In genomic region chr12:42987216-42987631, GRCh38 we compare ENCODE assay signal across 17 cellular contexts.
DNase-seq lines count a peak whose midpoint lies in the region; ATAC-seq and TF ChIP-seq lines count a peak whose summit lies in the region.
"Had no signal": no experiment of that assay in that cellular context is flagged by ENCODE, and none has a peak within 500 bp of the region (broad histone marks: within the 10 kb centered on the region; RNA-seq: fewer than 3 reads in every experiment).

No MANE protein-coding gene starts in this region.

- no peak for TF ChIP-seq POLR2A in testis (IDR thresholded peaks at IDR 0.05)

- H3K4me3 ChIP-seq in A673 (ENCODE audit: low read depth, low read length, poor library complexity, severe bottlenecking) (no peak overlapping the region), astrocyte of the spinal cord (ENCODE audit: low read depth, low read length) (no peak overlapping the region), testis (no peak overlapping the region), right cardiac atrium (ENCODE audit: low read length) (no peak overlapping the region)
- H3K4me3 ChIP-seq: SK-N-MC had no signal

- H3K27me3 ChIP-seq in A673 (replicated peaks; ENCODE audit: insufficient read depth, low read depth, low read length, poor library complexity), result no peaks in the 10 kb centered on the region
- H3K27me3 ChIP-seq in testis, result no peaks in the 10 kb centered on the region
- no peaks in the 10 kb centered on the region for H3K27me3 ChIP-seq in right cardiac atrium (ENCODE audit: control insufficient read depth, insufficient read depth)

- intact Hi-C loops in A673 (cut with micrococcal nuclease; ENCODE audit: unreplicated experiment) (no loop called here), testis (cut with DNase I; ENCODE audit: low total_unique reads) (no loop called here), right cardiac atrium (cut with DNase I) (no loop called here)

- H3K27me3 Mint-ChIP-seq in nephron (ENCODE audit: low read depth), result peaks cover 3% of the 10 kb centered on the region
- H3K27me3 Mint-ChIP-seq: activated naive CD8-positive, alpha-beta T cell treated with anti-CD3 and anti-CD28 coated beads, Interleukin-2, amount 10 ng/mL, durations not matched to agents 7 days and 5 days; CD8-positive, alpha-beta memory T cell; stimulated activated naive CD8-positive, alpha-beta T cell treated with anti-CD3 and anti-CD28 coated beads, Interleukin-15, amount 100 ng/mL, for 72 hours had no signal

- H3K27ac ChIP-seq in A673 (ENCODE audit: low read depth, low read length, poor library complexity, severe bottlenecking), result no peak overlapping the region
- no peak overlapping the region for H3K27ac ChIP-seq in testis
- H3K27ac ChIP-seq in right cardiac atrium (ENCODE audit: low read length), result no peak overlapping the region
- H3K27ac ChIP-seq: SK-N-MC had no signal

- BruUV-seq in A673 (replicated peaks; lab: Mats Ljungman, UMichigan), result no TSS peak

- in situ Hi-C loops in astrocyte of the spinal cord (cut with HindIII; ENCODE audit: low sequenced_read_pairs), result no loop called here

- CTCF ChIA-PET in A673 (lab: Charles Lee), result no interaction called here

- WGBS in testis, 2 donors, result 76 to 85% methylated on average over 9 of the region's 9 CpGs
- WGBS in right cardiac atrium, result 86% methylated on average over 9 of the region's 9 CpGs

- H3K36me3 ChIP-seq in A673 (ENCODE audit: insufficient read depth, low read length, poor library complexity, severe bottlenecking), result no peaks in the 10 kb centered on the region
- H3K36me3 ChIP-seq in testis (ENCODE audit: low read depth, missing control alignments), result no peaks in the 10 kb centered on the region

- TF ChIP-seq CTCF in A673 (conservative IDR thresholded peaks at IDR 0.05; ENCODE audit: low read depth, low read length), result no peak
- no peak for TF ChIP-seq CTCF in astrocyte of the spinal cord (IDR thresholded peaks at IDR 0.05; ENCODE audit: low read depth, low read length)
- no peak for TF ChIP-seq CTCF in nephron (IDR thresholded peaks at IDR 0.05; ENCODE audit: unreplicated experiment in 3 of 3)
- no peak for TF ChIP-seq CTCF in testis (IDR thresholded peaks at IDR 0.05)

- peaks cover 5% of the 10 kb centered on the region for H3K9me3 Mint-ChIP-seq in nephron
- H3K9me3 Mint-ChIP-seq: stimulated activated naive CD8-positive, alpha-beta T cell treated with anti-CD3 and anti-CD28 coated beads, Interleukin-15, amount 100 ng/mL, for 72 hours had no signal

- POLR2A ChIA-PET in A673 (lab: Charles Lee; ENCODE audit: low non-redundant PET), result no interaction called here

- peaks cover 14% of the 10 kb centered on the region for H3K4me1 Mint-ChIP-seq in nephron
- H3K4me1 Mint-ChIP-seq: activated naive CD8-positive, alpha-beta T cell treated with anti-CD3 and anti-CD28 coated beads, Interleukin-2, amount 10 ng/mL, durations not matched to agents 7 days and 5 days; CD8-positive, alpha-beta memory T cell; stimulated activated naive CD8-positive, alpha-beta T cell treated with anti-CD3 and anti-CD28 coated beads, Interleukin-15, amount 100 ng/mL, for 72 hours had no signal

- peak; percentile 2 for DNase-seq in A673 (ENCODE audit: low spot score)
- DNase-seq in NCI-H1930 (lab: John Stamatoyannopoulos, UW), result peak; percentile 55 to 73
- DNase-seq in astrocyte of the spinal cord (ENCODE audit: low read depth, low spot score), result peak; percentile 28
- DNase-seq in testis, result no peak
- no peak for DNase-seq in right cardiac atrium
- DNase-seq in RKO (ENCODE audit: low spot score), result no peak
- DNase-seq in pons (ENCODE audit: low spot score), result no peak
- DNase-seq: activated naive CD8-positive, alpha-beta T cell treated with anti-CD3 and anti-CD28 coated beads, Interleukin-2, amount 10 ng/mL, durations not matched to agents 7 days and 5 days; activated T-cell treated with anti-CD3 and anti-CD28 coated beads, Interleukin-2, amount 50 U/mL, for 48 hours; CD8-positive, alpha-beta memory T cell; effector CD4-positive, alpha-beta T cell; hypothalamus; left colon; stimulated activated CD4-positive, alpha-beta T cell treated with anti-CD3 and anti-CD28 coated beads, Interleukin-15, amount 100 ng/mL, for 24 hours; stimulated activated naive CD8-positive, alpha-beta T cell treated with anti-CD3 and anti-CD28 coated beads, Interleukin-15, amount 100 ng/mL, for 72 hours had no signal

- no peaks in the 10 kb centered on the region for H3K36me3 Mint-ChIP-seq in nephron (ENCODE audit: low read depth)
- H3K36me3 Mint-ChIP-seq: activated naive CD8-positive, alpha-beta T cell treated with anti-CD3 and anti-CD28 coated beads, Interleukin-2, amount 10 ng/mL, durations not matched to agents 7 days and 5 days; CD8-positive, alpha-beta memory T cell had no signal

- peak overlapping the region in 1 of 3 experiments; percentile 9 for H3K4me3 Mint-ChIP-seq in nephron
- H3K4me3 Mint-ChIP-seq: activated naive CD8-positive, alpha-beta T cell treated with anti-CD3 and anti-CD28 coated beads, Interleukin-2, amount 10 ng/mL, durations not matched to agents 7 days and 5 days; CD8-positive, alpha-beta memory T cell; stimulated activated naive CD8-positive, alpha-beta T cell treated with anti-CD3 and anti-CD28 coated beads, Interleukin-15, amount 100 ng/mL, for 72 hours had no signal

- H3K9me3 ChIP-seq in A673 (ENCODE audit: low read depth, low read length, poor library complexity, severe bottlenecking) (no peaks in the 10 kb centered on the region), testis (no peaks in the 10 kb centered on the region), right cardiac atrium (ENCODE audit: control insufficient read depth, low read length) (no peaks in the 10 kb centered on the region)

- no peak for ATAC-seq in right cardiac atrium
- ATAC-seq: left colon; stimulated activated naive CD8-positive, alpha-beta T cell treated with anti-CD3 and anti-CD28 coated beads, Interleukin-15, amount 100 ng/mL, for 72 hours had no signal

- H3K4me1 ChIP-seq in A673 (ENCODE audit: insufficient read depth, low read length, poor library complexity, severe bottlenecking) (no peaks in the 10 kb centered on the region), testis (no peaks in the 10 kb centered on the region), right cardiac atrium (ENCODE audit: control insufficient read depth, insufficient read depth, low read length) (no peaks in the 10 kb centered on the region)

- peak overlapping the region; percentile 65 to 94 (median 72) for H3K27ac Mint-ChIP-seq in nephron
- H3K27ac Mint-ChIP-seq: activated naive CD8-positive, alpha-beta T cell treated with anti-CD3 and anti-CD28 coated beads, Interleukin-2, amount 10 ng/mL, durations not matched to agents 7 days and 5 days; stimulated activated naive CD8-positive, alpha-beta T cell treated with anti-CD3 and anti-CD28 coated beads, Interleukin-15, amount 100 ng/mL, for 72 hours had no signal

Comparison
In these comparisons a context has a peak if more than half of its experiments do, and no peak if none do; other contexts are left out.
1. DNase-seq: peak in A673 (single experiment), NCI-H1930 (2 of 2) and astrocyte of the spinal cord (single experiment); none in testis (single experiment), right cardiac atrium (0 of 3), RKO (single experiment) and pons (single experiment).